Comparison of ENCODE assay signal across 1 cellular context in the genomic region with DNA sequence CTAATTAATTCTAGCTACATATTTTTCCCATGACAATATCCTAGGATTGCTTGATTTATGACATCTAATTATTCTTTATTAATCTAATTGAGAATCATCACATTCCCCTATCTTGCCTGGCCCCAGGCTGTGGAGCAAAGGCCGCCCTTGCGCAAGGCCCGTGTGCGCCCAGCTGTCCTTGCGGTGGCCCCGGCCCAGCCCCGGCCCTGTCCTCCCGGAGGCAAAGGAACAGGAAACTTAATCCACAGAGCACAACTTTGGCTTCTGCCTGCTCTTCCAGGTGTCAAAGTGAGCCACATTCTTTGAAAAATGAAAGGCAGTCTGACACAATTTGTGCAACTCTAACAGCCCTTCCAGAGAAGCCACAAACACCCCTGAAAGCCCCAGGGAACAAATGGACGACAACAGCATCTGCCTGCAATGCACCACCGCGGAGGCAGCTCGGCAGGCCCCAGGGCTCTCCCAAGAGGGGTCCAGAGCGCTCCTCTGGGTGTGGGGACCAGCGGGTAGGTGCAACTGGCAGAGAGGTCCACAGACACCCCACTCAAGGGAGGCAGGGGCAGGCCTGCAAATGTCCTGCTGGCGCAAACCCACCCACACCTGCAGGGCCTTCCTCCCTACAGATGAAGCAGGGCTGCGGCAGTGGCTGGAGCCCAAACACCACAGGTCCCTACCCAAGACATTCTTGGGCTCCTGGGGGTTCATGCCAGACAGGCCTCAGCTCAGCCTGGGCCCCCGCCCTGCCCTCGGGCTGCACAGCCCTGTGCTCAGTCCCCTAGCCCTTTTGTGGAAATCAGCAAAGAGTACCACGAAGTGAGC.
TF ChIP-seq lines count a peak whose summit lies in the region.

No MANE protein-coding gene starts in this region.

TF ChIP-seq in K562, 482 proteins besides CTCF, POLR2A, EP300 and RAD21 (continued from another document):
- TF ChIP-seq ATF4 (CRISPR knock-in tag; IDR thresholded peaks at IDR 0.05) (no peak), ZNF165 (CRISPR knock-in tag; IDR thresholded peaks at IDR 0.05; ENCODE audit: borderline replicate concordance) (no peak), KLF1 (tag; IDR thresholded peaks at IDR 0.05) (no peak), ZNF12 (CRISPR knock-in tag; IDR thresholded peaks at IDR 0.05) (no peak), SETDB1 (IDR thresholded peaks at IDR 0.05; ENCODE audit: low read length) (peak; percentile 29), MAFG (tag; conservative IDR thresholded peaks at IDR 0.05) (no peak), SMARCB1 (IDR thresholded peaks at IDR 0.05; ENCODE audit: insufficient read length, low read depth) (no peak), SRSF1 (IDR thresholded peaks at IDR 0.05; ENCODE audit: low read depth, low read length) (no peak), KAT2B (IDR thresholded peaks at IDR 0.05; ENCODE audit: low read depth, low read length) (peak; percentile 51), POLR2G (IDR thresholded peaks at IDR 0.05; ENCODE audit: low read depth, low read length) (peak; percentile 29; the same call in 1 of the 2 replicates), GATAD2A (IDR thresholded peaks at IDR 0.05) (no peak), HMGN3 (IDR thresholded peaks at IDR 0.05; ENCODE audit: borderline replicate concordance, extremely low read depth, insufficient read length, low read depth, low read length) (peak; percentile 6)
- TF ChIP-seq, protein P1, sequence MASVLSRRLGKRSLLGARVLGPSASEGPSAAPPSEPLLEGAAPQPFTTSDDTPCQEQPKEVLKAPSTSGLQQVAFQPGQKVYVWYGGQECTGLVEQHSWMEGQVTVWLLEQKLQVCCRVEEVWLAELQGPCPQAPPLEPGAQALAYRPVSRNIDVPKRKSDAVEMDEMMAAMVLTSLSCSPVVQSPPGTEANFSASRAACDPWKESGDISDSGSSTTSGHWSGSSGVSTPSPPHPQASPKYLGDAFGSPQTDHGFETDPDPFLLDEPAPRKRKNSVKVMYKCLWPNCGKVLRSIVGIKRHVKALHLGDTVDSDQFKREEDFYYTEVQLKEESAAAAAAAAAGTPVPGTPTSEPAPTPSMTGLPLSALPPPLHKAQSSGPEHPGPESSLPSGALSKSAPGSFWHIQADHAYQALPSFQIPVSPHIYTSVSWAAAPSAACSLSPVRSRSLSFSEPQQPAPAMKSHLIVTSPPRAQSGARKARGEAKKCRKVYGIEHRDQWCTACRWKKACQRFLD (CRISPR knock-in tag; IDR thresholded peaks at IDR 0.05) = no peak
- TF ChIP-seq, protein P2, sequence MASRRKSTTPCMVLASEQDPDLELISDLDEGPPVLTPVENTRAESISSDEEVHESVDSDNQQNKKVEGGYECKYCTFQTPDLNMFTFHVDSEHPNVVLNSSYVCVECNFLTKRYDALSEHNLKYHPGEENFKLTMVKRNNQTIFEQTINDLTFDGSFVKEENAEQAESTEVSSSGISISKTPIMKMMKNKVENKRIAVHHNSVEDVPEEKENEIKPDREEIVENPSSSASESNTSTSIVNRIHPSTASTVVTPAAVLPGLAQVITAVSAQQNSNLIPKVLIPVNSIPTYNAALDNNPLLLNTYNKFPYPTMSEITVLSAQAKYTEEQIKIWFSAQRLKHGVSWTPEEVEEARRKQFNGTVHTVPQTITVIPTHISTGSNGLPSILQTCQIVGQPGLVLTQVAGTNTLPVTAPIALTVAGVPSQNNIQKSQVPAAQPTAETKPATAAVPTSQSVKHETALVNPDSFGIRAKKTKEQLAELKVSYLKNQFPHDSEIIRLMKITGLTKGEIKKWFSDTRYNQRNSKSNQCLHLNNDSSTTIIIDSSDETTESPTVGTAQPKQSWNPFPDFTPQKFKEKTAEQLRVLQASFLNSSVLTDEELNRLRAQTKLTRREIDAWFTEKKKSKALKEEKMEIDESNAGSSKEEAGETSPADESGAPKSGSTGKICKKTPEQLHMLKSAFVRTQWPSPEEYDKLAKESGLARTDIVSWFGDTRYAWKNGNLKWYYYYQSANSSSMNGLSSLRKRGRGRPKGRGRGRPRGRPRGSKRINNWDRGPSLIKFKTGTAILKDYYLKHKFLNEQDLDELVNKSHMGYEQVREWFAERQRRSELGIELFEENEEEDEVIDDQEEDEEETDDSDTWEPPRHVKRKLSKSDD (conservative IDR thresholded peaks at IDR 0.05; ENCODE audit: low read length) = no peak
